ENCODE assay signal across 11 cellular contexts in genomic region chr6:70415247-70415646, GRCh38. TPM values are rescaled to one million over a fixed set of nuclear protein-coding genes. Genes with fewer than 3 reads are reported as not detected.
A peak's percentile ranks its signal among the peaks of the same experiment; 100 is the strongest.
DNase-seq lines count a peak whose midpoint lies in the region; ATAC-seq and TF ChIP-seq lines count a peak whose summit lies in the region.
"Had no signal": no experiment of that assay in that cellular context is flagged by ENCODE, and none has a peak within 500 bp of the region (broad histone marks: within the 10 kb centered on the region; RNA-seq: fewer than 3 reads in every experiment).

No MANE protein-coding gene starts in this region.

- H3K27me3 Mint-ChIP-seq in activated CD8-positive, alpha-beta T cell treated with anti-CD3 and anti-CD28 coated beads for 36 hours, result no peaks in the 10 kb centered on the region

- H2AFZ ChIP-seq in DND-41 (ENCODE audit: low read depth, low read length), result no peak overlapping the region
- H2AFZ ChIP-seq in HCT116 (ENCODE audit: low read depth, low read length, poor library complexity, severe bottlenecking), result no peak overlapping the region

- H3K36me3 Mint-ChIP-seq in activated CD8-positive, alpha-beta T cell treated with anti-CD3 and anti-CD28 coated beads for 36 hours (ENCODE audit: low read depth), result peaks cover 20% of the 10 kb centered on the region

- BruUV-seq in HCT116 (replicated peaks; lab: Mats Ljungman, UMichigan), result no TSS peak

- ATAC-seq in DND-41 (ENCODE audit: insufficient read depth, low read depth), result no peak
- no peak for ATAC-seq in HCT116
- ATAC-seq in activated CD8-positive, alpha-beta T cell treated with anti-CD3 and anti-CD28 coated beads for 36 hours, result no peak
- ATAC-seq in Right ventricle myocardium inferior, result no peak
- ATAC-seq in GM21390 (IDR thresholded peaks at IDR 0.05; ENCODE audit: unreplicated experiment), result no peak
- ATAC-seq in GM21360 (IDR thresholded peaks at IDR 0.05; ENCODE audit: unreplicated experiment), result no peak
- ATAC-seq: left cardiac atrium had no signal

- no peak for TF ChIP-seq POLR2A in HCT116 (IDR thresholded peaks at IDR 0.05; ENCODE audit: borderline replicate concordance, extremely low read depth, insufficient read depth, insufficient read length)

- no peaks in the 10 kb centered on the region for H3K9me3 Mint-ChIP-seq in activated CD8-positive, alpha-beta T cell treated with anti-CD3 and anti-CD28 coated beads for 36 hours

- no peaks in the 10 kb centered on the region for H4K20me1 ChIP-seq in DND-41 (ENCODE audit: insufficient read depth, low read length)
- no peaks in the 10 kb centered on the region for H4K20me1 ChIP-seq in HCT116 (ENCODE audit: insufficient read depth)

- H3K36me3 ChIP-seq in DND-41 (ENCODE audit: insufficient read depth, low read length) (no peaks in the 10 kb centered on the region; the same call in 1 of the 2 replicates), HCT116 (ENCODE audit: control insufficient read depth in 1 of 2, insufficient read depth in 2 of 2, low read length in 2 of 2) (peaks cover 0 to 6% of the 10 kb centered on the region in 2 experiments; a peak in 1 of 4 replicates), mucosa of stomach (ENCODE audit: control insufficient read depth, insufficient read depth, low read length) (no peaks in the 10 kb centered on the region)
- H3K36me3 ChIP-seq: thoracic aorta had no signal

- intact Hi-C loops in HCT116 (cut with micrococcal nuclease), result no loop called here
- intact Hi-C loops in activated CD8-positive, alpha-beta T cell treated with anti-CD3 and anti-CD28 coated beads for 36 hours (cut with micrococcal nuclease), result no loop called here
- intact Hi-C loops in Right ventricle myocardium inferior (cut with DNase I), result loop anchor here (10.0 kb wide), 1 partner anchor 250 kb away; the partner anchor contains the start of gene SMAP1

- no peaks in the 10 kb centered on the region for H3K9me2 ChIP-seq in HCT116 (ENCODE audit: insufficient read depth)

- no peak overlapping the region for H3K27ac Mint-ChIP-seq in activated CD8-positive, alpha-beta T cell treated with anti-CD3 and anti-CD28 coated beads for 36 hours

- POLR2A ChIA-PET in HCT116 (lab: Charles Lee), result no interaction called here
- POLR2A ChIA-PET in activated CD8-positive, alpha-beta T cell treated with anti-CD3 and anti-CD28 coated beads for 36 hours (lab: Charles Lee), result interaction anchor here (1.4 kb wide), 1 partner anchor 19 kb away, joined by 3 read pairs; no protein-coding TSS in a partner anchor

- RAD21 ChIA-PET in HCT116 (lab: Charles Lee; ENCODE audit: low non-redundant PET in 1 of 2, low total read pairs in 2 of 2, uncharacterized antibody in 2 of 2, unreplicated experiment in 2 of 2), result no interaction called here

- H3K4me1 Mint-ChIP-seq in activated CD8-positive, alpha-beta T cell treated with anti-CD3 and anti-CD28 coated beads for 36 hours (ENCODE audit: low read depth), result peaks cover 24% of the 10 kb centered on the region

- CTCF ChIA-PET in HCT116 (lab: Charles Lee), result no interaction called here
- CTCF ChIA-PET in activated CD8-positive, alpha-beta T cell treated with anti-CD3 and anti-CD28 coated beads for 36 hours (lab: Charles Lee), result interaction anchor here (0.6 kb wide), 1 partner anchor 540 kb away, joined by 4 read pairs; no protein-coding TSS in a partner anchor

- H3K27me3 ChIP-seq in DND-41 (ENCODE audit: insufficient read depth, low read length, poor library complexity) (no peaks in the 10 kb centered on the region), HCT116 (ENCODE audit: insufficient read depth, low read length) (no peaks in the 10 kb centered on the region), mucosa of stomach (ENCODE audit: control insufficient read depth, insufficient read depth, low read length) (no peaks in the 10 kb centered on the region)

- no peak overlapping the region for H3K4me3 ChIP-seq in DND-41 (ENCODE audit: low read depth in 1 of 2, low read length in 2 of 2)
- H3K4me3 ChIP-seq in HCT116 (replicated peaks in 1 of 2; ENCODE audit: low read depth in 1 of 2, low read length in 2 of 2), result no peak overlapping the region
- H3K4me3 ChIP-seq in mucosa of stomach (ENCODE audit: low read length), result no peak overlapping the region

- H3K9me3 ChIP-seq in DND-41 (ENCODE audit: insufficient read depth, low read length, severe bottlenecking) (no peaks in the 10 kb centered on the region), HCT116 (ENCODE audit: control insufficient read depth in 1 of 2, insufficient read depth in 1 of 2, low read depth in 1 of 2, low read length in 2 of 2) (no peaks in the 10 kb centered on the region), mucosa of stomach (ENCODE audit: control insufficient read depth, low read length) (no peaks in the 10 kb centered on the region)
- H3K9me3 ChIP-seq: thoracic aorta had no signal

- no peak for DNase-seq in DND-41
- DNase-seq in HCT116 (ENCODE audit: low read depth, low spot score), result no peak
- DNase-seq in activated CD8-positive, alpha-beta T cell treated with anti-CD3 and anti-CD28 coated beads for 36 hours, result no peak
- no peak for DNase-seq in Right ventricle myocardium inferior (ENCODE audit: missing footprints)
- DNase-seq in anterior cingulate cortex (lab: John Stamatoyannopoulos, UW), result no peak
- DNase-seq: left cardiac atrium, NCI-H69 had no signal

- peaks cover 2% of the 10 kb centered on the region; the same call in 1 of the 2 replicates for H3K79me2 ChIP-seq in DND-41 (ENCODE audit: insufficient read depth, low read length)
- peaks cover 67% of the 10 kb centered on the region for H3K79me2 ChIP-seq in HCT116 (ENCODE audit: insufficient read depth, low read length)

- peak overlapping the region; percentile 48 for H3K4me3 Mint-ChIP-seq in activated CD8-positive, alpha-beta T cell treated with anti-CD3 and anti-CD28 coated beads for 36 hours

- H3K4me1 ChIP-seq in DND-41 (ENCODE audit: insufficient read depth, low read length), result peaks cover 24% of the 10 kb centered on the region
- H3K4me1 ChIP-seq in HCT116 (ENCODE audit: control insufficient read depth in 1 of 2, insufficient read depth in 2 of 2, low read length in 2 of 2), result peaks cover 7 to 21% of the 10 kb centered on the region in 2 experiments; a peak in 3 of 4 replicates
- H3K4me1 ChIP-seq in mucosa of stomach (ENCODE audit: control insufficient read depth, insufficient read depth, low read length), result peaks cover 11% of the 10 kb centered on the region

- no peak for TF ChIP-seq RAD21 in HCT116 (IDR thresholded peaks at IDR 0.05; ENCODE audit: low read depth)

- H3K9ac ChIP-seq in DND-41 (ENCODE audit: low read depth, low read length), result no peak overlapping the region
- no peak overlapping the region for H3K9ac ChIP-seq in HCT116 (ENCODE audit: low read length)
- peak overlapping the region; percentile 52 for H3K9ac ChIP-seq in mucosa of stomach (ENCODE audit: low read length)

- H3K4me2 ChIP-seq in DND-41 (ENCODE audit: insufficient read depth, low read length) (peak overlapping the region; percentile 91; the same call in 1 of the 2 replicates), HCT116 (ENCODE audit: low read length) (peak overlapping the region; percentile 91; the same call in 1 of the 2 replicates)

- TF ChIP-seq CTCF in DND-41 (IDR thresholded peaks at IDR 0.05; ENCODE audit: borderline replicate concordance, extremely low read depth, low read length, poor library complexity, severe bottlenecking), result no peak
- TF ChIP-seq CTCF in HCT116 (IDR thresholded peaks at IDR 0.05 in 2 of 3, conservative IDR thresholded peaks at IDR 0.05 in 1 of 3; ENCODE audit: borderline replicate concordance in 1 of 3, insufficient read depth in 1 of 3, low read depth in 2 of 3, low read length in 2 of 3), result no peak
- TF ChIP-seq CTCF in activated CD8-positive, alpha-beta T cell treated with anti-CD3 and anti-CD28 coated beads for 36 hours (IDR thresholded peaks at IDR 0.05), result no peak

- H3K27ac ChIP-seq in DND-41 (ENCODE audit: low read length) (no peak overlapping the region), HCT116 (ENCODE audit: low read depth, low read length) (no peak overlapping the region)
- H3K27ac ChIP-seq: thoracic aorta had no signal

TF ChIP-seq in HCT116, 20 proteins besides CTCF, POLR2A, EP300 and RAD21 (continues in another document):
- TF ChIP-seq SIN3A (IDR thresholded peaks at IDR 0.05; ENCODE audit: low read depth), result no peak
- TF ChIP-seq POLR2AphosphoS5 (IDR thresholded peaks at IDR 0.05; ENCODE audit: low read depth, low read length), result no peak
- no peak for TF ChIP-seq ZFX (IDR thresholded peaks at IDR 0.05)
- TF ChIP-seq FOSL1 (IDR thresholded peaks at IDR 0.05; ENCODE audit: low read depth), result no peak
- TF ChIP-seq, protein P1, sequence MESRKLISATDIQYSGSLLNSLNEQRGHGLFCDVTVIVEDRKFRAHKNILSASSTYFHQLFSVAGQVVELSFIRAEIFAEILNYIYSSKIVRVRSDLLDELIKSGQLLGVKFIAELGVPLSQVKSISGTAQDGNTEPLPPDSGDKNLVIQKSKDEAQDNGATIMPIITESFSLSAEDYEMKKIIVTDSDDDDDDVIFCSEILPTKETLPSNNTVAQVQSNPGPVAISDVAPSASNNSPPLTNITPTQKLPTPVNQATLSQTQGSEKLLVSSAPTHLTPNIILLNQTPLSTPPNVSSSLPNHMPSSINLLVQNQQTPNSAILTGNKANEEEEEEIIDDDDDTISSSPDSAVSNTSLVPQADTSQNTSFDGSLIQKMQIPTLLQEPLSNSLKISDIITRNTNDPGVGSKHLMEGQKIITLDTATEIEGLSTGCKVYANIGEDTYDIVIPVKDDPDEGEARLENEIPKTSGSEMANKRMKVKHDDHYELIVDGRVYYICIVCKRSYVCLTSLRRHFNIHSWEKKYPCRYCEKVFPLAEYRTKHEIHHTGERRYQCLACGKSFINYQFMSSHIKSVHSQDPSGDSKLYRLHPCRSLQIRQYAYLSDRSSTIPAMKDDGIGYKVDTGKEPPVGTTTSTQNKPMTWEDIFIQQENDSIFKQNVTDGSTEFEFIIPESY (IDR thresholded peaks at IDR 0.05; ENCODE audit: extremely low read depth, insufficient replicate concordance, low read length), result no peak
- TF ChIP-seq JUND (IDR thresholded peaks at IDR 0.05), result no peak
- TF ChIP-seq ZNF274 (IDR thresholded peaks at IDR 0.05; ENCODE audit: low read depth, low read length), result no peak

RNA-seq across cellular contexts. Expression of gene FAM135A, which starts 1.9 kb away (rescaled TPM):
- 20.8 TPM for total RNA-seq in HCT116 (2021; ENCODE audit: unreplicated experiment)
- 3.7 and 4.7 TPM in 2 replicates for polyA plus RNA-seq in HCT116 (2012)
- 1 to 10 TPM; 8.2 to 9.4 TPM for total RNA-seq in activated CD8-positive, alpha-beta T cell treated with anti-CD3 and anti-CD28 coated beads for 36 hours
- 11.4 TPM for total RNA-seq in Right ventricle myocardium inferior
